In the genomic region with DNA sequence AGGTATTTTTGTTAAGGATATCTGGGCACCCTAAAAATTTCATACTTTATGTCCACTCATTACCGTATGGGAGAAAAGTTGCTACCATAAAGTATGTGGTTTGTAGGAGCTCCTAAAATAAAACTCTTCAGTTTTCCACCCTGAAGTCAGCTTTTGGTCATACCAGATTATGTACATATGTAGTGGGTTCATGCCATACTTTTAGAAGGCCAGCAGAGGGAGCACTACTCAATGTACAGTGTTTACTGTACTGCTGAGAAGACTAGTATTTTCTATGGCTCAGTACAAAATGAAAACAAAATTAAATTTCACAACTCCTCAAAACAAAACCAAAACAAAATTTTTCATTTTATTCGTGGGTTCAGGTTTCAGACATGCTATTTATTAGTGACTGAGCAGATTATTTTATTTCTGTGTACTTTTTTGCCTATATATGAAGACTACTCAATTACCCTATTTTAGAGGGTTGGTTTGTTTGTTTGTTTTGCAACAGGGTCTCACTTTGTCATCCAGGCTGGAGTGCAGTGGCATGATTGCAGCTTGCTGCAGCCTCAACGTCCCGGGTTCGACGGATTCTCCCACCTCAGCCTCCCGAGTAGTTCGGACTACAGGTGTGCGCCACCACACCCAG, we compare ENCODE assay signal across 8 cellular contexts. TPM values are rescaled to one million over a fixed set of nuclear protein-coding genes. Genes with fewer than 3 reads are reported as not detected.
DNase-seq lines count a peak whose midpoint lies in the region; ATAC-seq and TF ChIP-seq lines count a peak whose summit lies in the region.

No MANE protein-coding gene starts in this region.

- H3K27me3 Mint-ChIP-seq in brain = no peaks in the 10 kb centered on the region
- H3K27me3 Mint-ChIP-seq in immature natural killer cell (ENCODE audit: low read depth in 3 of 3) = no peaks in the 10 kb centered on the region

- H3K27ac Mint-ChIP-seq in brain (no peak overlapping the region), immature natural killer cell (peak overlapping the region; percentile 26 to 86 (median 79))

- ATAC-seq in GM18502 (IDR thresholded peaks at IDR 0.05; ENCODE audit: poor library complexity, unreplicated experiment) (peak; percentile 93), HG02852 (IDR thresholded peaks at IDR 0.05; ENCODE audit: unreplicated experiment) (peak; percentile 97)

- H3K36me3 Mint-ChIP-seq in brain = peaks cover 70% of the 10 kb centered on the region
- H3K36me3 Mint-ChIP-seq in immature natural killer cell = peaks cover under 1 to 19% (median 17%) of the 10 kb centered on the region in 3 donors

- peak; percentile 68 to 75 for TF ChIP-seq CTCF in brain (conservative IDR thresholded peaks at IDR 0.05)

- H3K4me1 Mint-ChIP-seq in brain (no peaks in the 10 kb centered on the region), immature natural killer cell (peaks cover 6 to 12% of the 10 kb centered on the region in 2 donors)

- DNase-seq in AG08396 (ENCODE audit: low spot score) (peak; percentile 44), NCI-H1105 treated with DMSO at 0.1 percent for 48 hours (lab: John Stamatoyannopoulos, UW) (peak; percentile 58), SKM-1 (lab: John Stamatoyannopoulos, UW; ENCODE audit: unreplicated experiment) (peak; percentile 55), immature natural killer cell (peak; percentile 62 to 72 (median 69))
- peak; percentile 47 to 52 for DNase-seq in stimulated activated CD4-positive, alpha-beta T cell treated with anti-CD3 and anti-CD28 coated beads, Interleukin-2, amount 100 ng/mL, for 48 hours

- H3K4me3 Mint-ChIP-seq in brain (no peak overlapping the region), immature natural killer cell (peak overlapping the region in 4 of 5 donors; percentile 36 to 68 (median 54))

- H3K9me3 Mint-ChIP-seq in brain (peaks cover 0 to 9% (median under 1%) of the 10 kb centered on the region in 5 experiments), immature natural killer cell (no peaks in the 10 kb centered on the region)

RNA-seq across cellular contexts. Expression of gene NXPE3, which starts 24.3 kb away (rescaled TPM):
- polyA plus RNA-seq in brain (ENCODE audit: insufficient read depth, low read depth, low replicate concordance) (9.1 TPM), immature natural killer cell (10 to 100 TPM; 11.8 to 34.1 (median 28.6) TPM)

RNA-seq across cellular contexts. Expression of gene NFKBIZ, which starts 46.0 kb away (rescaled TPM):
- polyA plus RNA-seq in brain (ENCODE audit: insufficient read depth, low read depth, low replicate concordance) (0.95 TPM), immature natural killer cell (10 to 100 TPM; 10.5 to 12.1 (median 10.6) TPM)

Comparison
In these comparisons a context has a peak if more than half of its experiments do, and no peak if none do; other contexts are left out.
1. Peak in every context shown above with its lines: DNase-seq and ATAC-seq.
2. H3K27ac Mint-ChIP-seq: peak in immature natural killer cell (6 of 6); none in brain (0 of 5).
3. H3K4me3 Mint-ChIP-seq: peak in immature natural killer cell (4 of 5); none in brain (0 of 5).